Comparison of ENCODE assay signal across 19 cellular contexts in genomic region chr19:28949027-28949426, GRCh38.
DNase-seq lines count a peak whose midpoint lies in the region; ATAC-seq and TF ChIP-seq lines count a peak whose summit lies in the region.
"Had no signal": no experiment of that assay in that cellular context is flagged by ENCODE, and none has a peak within 500 bp of the region (broad histone marks: within the 10 kb centered on the region; RNA-seq: fewer than 3 reads in every experiment).

No MANE protein-coding gene starts in this region.

- H3K9ac ChIP-seq in BLaER1 treated with 17β-estradiol and CSF1 and Interleukin-3, amounts not matched to agents 10 nM and 100 nM: no peak overlapping the region

- H3K9me3 ChIP-seq in BLaER1 treated with 17β-estradiol and CSF1 and Interleukin-3, amounts not matched to agents 10 nM and 100 nM (replicated peaks in 1 of 11): peaks cover under 1 to 9% (median 2%) of the 10 kb centered on the region in 11 experiments; a peak in 14 of 22 replicates
- H3K9me3 ChIP-seq in vagina: no peaks in the 10 kb centered on the region
- H3K9me3 ChIP-seq: BE2C had no signal

- CTCF ChIA-PET in WTC11 (lab: Charles Lee): no interaction called here

- H3K9me3 Mint-ChIP-seq in WTC11 (peaks cover 4% of the 10 kb centered on the region), endothelial cell (ENCODE audit: unreplicated experiment) (no peaks in the 10 kb centered on the region), natural killer cell (no peaks in the 10 kb centered on the region)
- H3K9me3 Mint-ChIP-seq in activated naive CD8-positive, alpha-beta T cell treated with anti-CD3 and anti-CD28 coated beads for 36 hours: no peaks in the 10 kb centered on the region

- POLR2A ChIA-PET in WTC11 (lab: Charles Lee): interaction anchor here (0.6 kb wide), 1 partner anchor 119 kb away, joined by 3 read pairs; no protein-coding TSS in a partner anchor

- H3K4me1 ChIP-seq in BLaER1 treated with 17β-estradiol and CSF1 and Interleukin-3, amounts not matched to agents 10 nM and 100 nM: peaks cover 7 to 23% (median 19%) of the 10 kb centered on the region in 10 experiments; a peak in 17 of 20 replicates
- H3K4me1 ChIP-seq in vagina: no peaks in the 10 kb centered on the region
- H3K4me1 ChIP-seq: BE2C had no signal

- H4K20me1 ChIP-seq in BLaER1 treated with 17β-estradiol and CSF1 and Interleukin-3, amounts not matched to agents 10 nM and 100 nM: no peaks in the 10 kb centered on the region

- no peak for ATAC-seq in WTC11
- no peak for ATAC-seq in GM18502 (IDR thresholded peaks at IDR 0.05; ENCODE audit: poor library complexity, unreplicated experiment)
- ATAC-seq in natural killer cell: no peak

- H3K4me2 ChIP-seq in BLaER1 treated with 17β-estradiol and CSF1 and Interleukin-3, amounts not matched to agents 10 nM and 100 nM: peak overlapping the region in 8 of 11 experiments; percentile 43 to 77 (median 66); a peak in 15 of 22 replicates

- no peaks in the 10 kb centered on the region; the same call in 1 of the 2 replicates for H3K27me3 Mint-ChIP-seq in WTC11 (ENCODE audit: low read depth)
- H3K27me3 Mint-ChIP-seq in endothelial cell (ENCODE audit: unreplicated experiment): peaks cover 1% of the 10 kb centered on the region
- H3K27me3 Mint-ChIP-seq in activated naive CD8-positive, alpha-beta T cell treated with anti-CD3 and anti-CD28 coated beads for 36 hours: peaks cover 4% of the 10 kb centered on the region
- peaks cover 3 to 8% of the 10 kb centered on the region in 2 donors for H3K27me3 Mint-ChIP-seq in natural killer cell (ENCODE audit: low read depth in 2 of 2)
- H3K27me3 Mint-ChIP-seq: CD4-positive, CD25-positive, alpha-beta regulatory T cell had no signal

- H3K27ac ChIP-seq in BLaER1 treated with 17β-estradiol and CSF1 and Interleukin-3, amounts not matched to agents 10 nM and 100 nM: no peak overlapping the region
- H3K27ac ChIP-seq in vagina: peak overlapping the region; percentile 20

- no peak for TF ChIP-seq POLR2A in vagina (IDR thresholded peaks at IDR 0.05)

- H3K27ac Mint-ChIP-seq in WTC11 (no peak overlapping the region), endothelial cell (ENCODE audit: unreplicated experiment) (peak overlapping the region; percentile 65), natural killer cell (no peak overlapping the region)
- no peak overlapping the region for H3K27ac Mint-ChIP-seq in activated naive CD8-positive, alpha-beta T cell treated with anti-CD3 and anti-CD28 coated beads for 36 hours
- H3K27ac Mint-ChIP-seq: CD14-positive monocyte; CD4-positive, alpha-beta memory T cell; CD8-positive, alpha-beta memory T cell had no signal

- no peaks in the 10 kb centered on the region for H3K36me3 ChIP-seq in BLaER1 treated with 17β-estradiol and CSF1 and Interleukin-3, amounts not matched to agents 10 nM and 100 nM
- no peaks in the 10 kb centered on the region for H3K36me3 ChIP-seq in vagina
- H3K36me3 ChIP-seq: BE2C had no signal

- H3K27me3 ChIP-seq in BLaER1 treated with 17β-estradiol and CSF1 and Interleukin-3, amounts not matched to agents 10 nM and 100 nM: no peaks in the 10 kb centered on the region
- no peaks in the 10 kb centered on the region for H3K27me3 ChIP-seq in vagina
- H3K27me3 ChIP-seq: BE2C had no signal

- no peak for TF ChIP-seq CTCF in WTC11 (IDR thresholded peaks at IDR 0.05)
- no peak for TF ChIP-seq CTCF in endothelial cell (IDR thresholded peaks at IDR 0.05; ENCODE audit: unreplicated experiment)
- no peak for TF ChIP-seq CTCF in vagina (IDR thresholded peaks at IDR 0.05)
- no peak for TF ChIP-seq CTCF in natural killer cell (IDR thresholded peaks at IDR 0.05)

- no peak overlapping the region for H3K4me3 ChIP-seq in BLaER1 treated with 17β-estradiol and CSF1 and Interleukin-3, amounts not matched to agents 10 nM and 100 nM
- no peak overlapping the region for H3K4me3 ChIP-seq in vagina

- H3K36me3 Mint-ChIP-seq in WTC11 (no peaks in the 10 kb centered on the region), endothelial cell (ENCODE audit: low read depth, unreplicated experiment) (no peaks in the 10 kb centered on the region), natural killer cell (no peaks in the 10 kb centered on the region)
- H3K36me3 Mint-ChIP-seq in activated naive CD8-positive, alpha-beta T cell treated with anti-CD3 and anti-CD28 coated beads for 36 hours: no peaks in the 10 kb centered on the region
- H3K36me3 Mint-ChIP-seq: CD14-positive monocyte; CD4-positive, alpha-beta memory T cell; CD4-positive, CD25-positive, alpha-beta regulatory T cell had no signal

- DNase-seq in WTC11 (ENCODE audit: low spot score) (no peak), endothelial cell (ENCODE audit: low spot score) (no peak), vagina (ENCODE audit: extremely low spot score in 2 of 2) (no peak), NCI-H2227 (lab: John Stamatoyannopoulos, UW; ENCODE audit: unreplicated experiment) (no peak), natural killer cell (no peak)
- DNase-seq in activated naive CD8-positive, alpha-beta T cell treated with anti-CD3 and anti-CD28 coated beads for 36 hours: no peak
- DNase-seq: 8988T; ACHN; BE2C; C1 segment of cervical spinal cord; CD4-positive, alpha-beta memory T cell; CD4-positive, CD25-positive, alpha-beta regulatory T cell; CD8-positive, alpha-beta memory T cell; COR-L47; DMS79 treated with DMSO at 0.1 percent for 48 hours; GF-D8 had no signal

- H3K4me1 Mint-ChIP-seq in WTC11 (peaks cover 11% of the 10 kb centered on the region), endothelial cell (ENCODE audit: unreplicated experiment) (peaks cover 3% of the 10 kb centered on the region), natural killer cell (no peaks in the 10 kb centered on the region)
- no peaks in the 10 kb centered on the region for H3K4me1 Mint-ChIP-seq in activated naive CD8-positive, alpha-beta T cell treated with anti-CD3 and anti-CD28 coated beads for 36 hours
- H3K4me1 Mint-ChIP-seq: CD14-positive monocyte; CD4-positive, alpha-beta memory T cell; CD4-positive, CD25-positive, alpha-beta regulatory T cell; CD8-positive, alpha-beta memory T cell had no signal

- no peak overlapping the region for H3K4me3 Mint-ChIP-seq in WTC11
- no peak overlapping the region for H3K4me3 Mint-ChIP-seq in endothelial cell (ENCODE audit: unreplicated experiment)
- no peak overlapping the region for H3K4me3 Mint-ChIP-seq in activated naive CD8-positive, alpha-beta T cell treated with anti-CD3 and anti-CD28 coated beads for 36 hours
- no peak overlapping the region for H3K4me3 Mint-ChIP-seq in natural killer cell
- H3K4me3 Mint-ChIP-seq: CD14-positive monocyte; CD4-positive, alpha-beta memory T cell; CD4-positive, CD25-positive, alpha-beta regulatory T cell; CD8-positive, alpha-beta memory T cell had no signal

- intact Hi-C loops in vagina (cut with DNase I) (no loop called here), natural killer cell (cut with micrococcal nuclease) (no loop called here)

TF ChIP-seq in WTC11, 78 proteins besides CTCF, POLR2A, EP300 and RAD21:
- peak; percentile 82; the same call in 1 of the 2 replicates for TF ChIP-seq ZNF512 (CRISPR knock-in tag; IDR thresholded peaks at IDR 0.05; ENCODE audit: borderline replicate concordance)
- TF ChIP-seq FOXK1 (CRISPR knock-in tag; IDR thresholded peaks at IDR 0.05): no peak
- TF ChIP-seq, protein P1, sequence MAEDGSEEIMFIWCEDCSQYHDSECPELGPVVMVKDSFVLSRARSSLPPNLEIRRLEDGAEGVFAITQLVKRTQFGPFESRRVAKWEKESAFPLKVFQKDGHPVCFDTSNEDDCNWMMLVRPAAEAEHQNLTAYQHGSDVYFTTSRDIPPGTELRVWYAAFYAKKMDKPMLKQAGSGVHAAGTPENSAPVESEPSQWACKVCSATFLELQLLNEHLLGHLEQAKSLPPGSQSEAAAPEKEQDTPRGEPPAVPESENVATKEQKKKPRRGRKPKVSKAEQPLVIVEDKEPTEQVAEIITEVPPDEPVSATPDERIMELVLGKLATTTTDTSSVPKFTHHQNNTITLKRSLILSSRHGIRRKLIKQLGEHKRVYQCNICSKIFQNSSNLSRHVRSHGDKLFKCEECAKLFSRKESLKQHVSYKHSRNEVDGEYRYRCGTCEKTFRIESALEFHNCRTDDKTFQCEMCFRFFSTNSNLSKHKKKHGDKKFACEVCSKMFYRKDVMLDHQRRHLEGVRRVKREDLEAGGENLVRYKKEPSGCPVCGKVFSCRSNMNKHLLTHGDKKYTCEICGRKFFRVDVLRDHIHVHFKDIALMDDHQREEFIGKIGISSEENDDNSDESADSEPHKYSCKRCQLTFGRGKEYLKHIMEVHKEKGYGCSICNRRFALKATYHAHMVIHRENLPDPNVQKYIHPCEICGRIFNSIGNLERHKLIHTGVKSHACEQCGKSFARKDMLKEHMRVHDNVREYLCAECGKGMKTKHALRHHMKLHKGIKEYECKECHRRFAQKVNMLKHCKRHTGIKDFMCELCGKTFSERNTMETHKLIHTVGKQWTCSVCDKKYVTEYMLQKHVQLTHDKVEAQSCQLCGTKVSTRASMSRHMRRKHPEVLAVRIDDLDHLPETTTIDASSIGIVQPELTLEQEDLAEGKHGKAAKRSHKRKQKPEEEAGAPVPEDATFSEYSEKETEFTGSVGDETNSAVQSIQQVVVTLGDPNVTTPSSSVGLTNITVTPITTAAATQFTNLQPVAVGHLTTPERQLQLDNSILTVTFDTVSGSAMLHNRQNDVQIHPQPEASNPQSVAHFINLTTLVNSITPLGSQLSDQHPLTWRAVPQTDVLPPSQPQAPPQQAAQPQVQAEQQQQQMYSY (CRISPR knock-in tag; IDR thresholded peaks at IDR 0.05): no peak
- no peak for TF ChIP-seq SMAD3 (CRISPR knock-in tag; IDR thresholded peaks at IDR 0.05; ENCODE audit: borderline replicate concordance)
